In genomic region chr4:1754336-1754735, GRCh38 we compare ENCODE assay signal across 28 cellular contexts. TPM values are rescaled to one million over a fixed set of nuclear protein-coding genes. Genes with fewer than 3 reads are reported as not detected.
DNase-seq lines count a peak whose midpoint lies in the region; ATAC-seq, FAIRE-seq and TF ChIP-seq lines count a peak whose summit lies in the region.
"Had no signal": no experiment of that assay in that cellular context is flagged by ENCODE, and none has a peak within 500 bp of the region (broad histone marks: within the 10 kb centered on the region; RNA-seq: fewer than 3 reads in every experiment).

No MANE protein-coding gene starts in this region.

- H3K36me3 ChIP-seq in HepG2 (replicated peaks in 1 of 2; ENCODE audit: control insufficient read depth in 1 of 2, insufficient read depth in 2 of 2, low read length in 2 of 2) (no peaks in the 10 kb centered on the region), right lobe of liver (no peaks in the 10 kb centered on the region), RWPE2 (ENCODE audit: low read depth) (no peaks in the 10 kb centered on the region)
- H3K36me3 ChIP-seq: ascending aorta, BE2C, heart left ventricle, neutrophil, prostate gland had no signal

- intact Hi-C loops in HepG2 (cut with micrococcal nuclease; ENCODE audit: unreplicated experiment) = no loop called here
- intact Hi-C loops in right lobe of liver (cut with DNase I) = loop anchor here in 1 of 2 donors (5.0 to 10.0 kb wide), 2 partner anchors 53 to 140 kb away; no protein-coding TSS in a partner anchor

- ATAC-seq in HepG2 (peak; percentile 1), right lobe of liver (no peak), RWPE2 (ENCODE audit: low read depth) (peak; percentile 0; the same call in 1 of the 3 replicates), esophagus mucosa (peak; percentile 1)
- ATAC-seq in activated T-cell treated with anti-CD3 and anti-CD28 coated beads, Interleukin-2, amount 50 U/mL, for 72 hours (replicated peaks in 1 of 2) = no peak
- ATAC-seq: HCT116, heart left ventricle, left cardiac atrium, WTC11 had no signal

- H3K4me1 Mint-ChIP-seq in activated T-cell treated with anti-CD3 and anti-CD28 coated beads, Interleukin-2, amount 50 U/mL, for 72 hours (ENCODE audit: low read depth) = no peaks in the 10 kb centered on the region
- H3K4me1 Mint-ChIP-seq: activated naive CD8-positive, alpha-beta T cell treated with anti-CD3 and anti-CD28 coated beads for 36 hours; IgD-negative memory B cell; WTC11 had no signal

- H3K79me2 ChIP-seq in HepG2 (ENCODE audit: insufficient read depth, low read length) = no peaks in the 10 kb centered on the region

- peaks cover 95% of the 10 kb centered on the region for H3K4me1 ChIP-seq in HepG2 (ENCODE audit: insufficient read depth, low read length)
- no peaks in the 10 kb centered on the region for H3K4me1 ChIP-seq in right lobe of liver
- H3K4me1 ChIP-seq in RWPE2 (ENCODE audit: insufficient read depth, poor library complexity, severe bottlenecking) = peaks cover 26% of the 10 kb centered on the region
- H3K4me1 ChIP-seq: ascending aorta, prostate gland had no signal

- H3K9me3 Mint-ChIP-seq in activated T-cell treated with anti-CD3 and anti-CD28 coated beads, Interleukin-2, amount 50 U/mL, for 72 hours = no peaks in the 10 kb centered on the region
- H3K9me3 Mint-ChIP-seq: activated naive CD8-positive, alpha-beta T cell treated with anti-CD3 and anti-CD28 coated beads for 36 hours; IgD-negative memory B cell; WTC11 had no signal

- H3K4me2 ChIP-seq in HepG2 (ENCODE audit: low read depth, low read length) = peak overlapping the region; percentile 82

- H3K27me3 ChIP-seq in HepG2 (ENCODE audit: control insufficient read depth in 1 of 2, insufficient read depth in 2 of 2, low read length in 2 of 2) (no peaks in the 10 kb centered on the region; a peak in 1 of 5 replicates), right lobe of liver (no peaks in the 10 kb centered on the region), RWPE2 (ENCODE audit: insufficient read depth, poor library complexity, severe bottlenecking) (no peaks in the 10 kb centered on the region)
- H3K27me3 ChIP-seq: ascending aorta, BE2C, dorsolateral prefrontal cortex, heart left ventricle had no signal

- H3K36me3 Mint-ChIP-seq in activated T-cell treated with anti-CD3 and anti-CD28 coated beads, Interleukin-2, amount 50 U/mL, for 72 hours (ENCODE audit: insufficient read depth in 2 of 2) = no peaks in the 10 kb centered on the region
- H3K36me3 Mint-ChIP-seq: activated naive CD8-positive, alpha-beta T cell treated with anti-CD3 and anti-CD28 coated beads for 36 hours; IgD-negative memory B cell; WTC11 had no signal

- H2AFZ ChIP-seq in HepG2 (ENCODE audit: low read length) = no peak overlapping the region

- TF ChIP-seq POLR2A in HepG2 (IDR thresholded peaks at IDR 0.05; ENCODE audit: insufficient read depth in 1 of 2, low read depth in 2 of 2, low read length in 2 of 2) (no peak), right lobe of liver (IDR thresholded peaks at IDR 0.05) (no peak)

- peak overlapping the region; percentile 51; the same call in 1 of the 2 replicates for H3K9ac ChIP-seq in HepG2 (ENCODE audit: insufficient read depth, low read depth, low read length)

- no peak for TF ChIP-seq CTCF in HepG2 (CRISPR knock-in tag; IDR thresholded peaks at IDR 0.05)
- no peak for TF ChIP-seq CTCF in right lobe of liver (IDR thresholded peaks at IDR 0.05)
- TF ChIP-seq CTCF in RWPE2 (IDR thresholded peaks at IDR 0.05; ENCODE audit: poor library complexity, severe bottlenecking) = no peak

- no TSS peak for BruUV-seq in HepG2 (replicated peaks; lab: Mats Ljungman, UMichigan)

- H3K9me3 ChIP-seq in HepG2 (ENCODE audit: low read length) = no peaks in the 10 kb centered on the region
- no peaks in the 10 kb centered on the region for H3K9me3 ChIP-seq in right lobe of liver
- no peaks in the 10 kb centered on the region for H3K9me3 ChIP-seq in RWPE2 (ENCODE audit: severe bottlenecking)
- H3K9me3 ChIP-seq: ascending aorta, BE2C, Caco-2, heart left ventricle, neutrophil, prostate gland had no signal

- in situ Hi-C loops in HepG2 (cut with HindIII; ENCODE audit: extremely low pct_ligation_motif_present, low pct_unique_long_range_greater_than_20kb) = loop anchor here (10.0 kb wide), 1 partner anchor 50 kb away; no protein-coding TSS in a partner anchor

- H3K27ac Mint-ChIP-seq in activated T-cell treated with anti-CD3 and anti-CD28 coated beads, Interleukin-2, amount 50 U/mL, for 72 hours = no peak overlapping the region
- H3K27ac Mint-ChIP-seq: activated naive CD8-positive, alpha-beta T cell treated with anti-CD3 and anti-CD28 coated beads for 36 hours; IgD-negative memory B cell; WTC11 had no signal

- POLR2A ChIA-PET in HepG2 (lab: Yijun Ruan, JAX) = interaction anchor here (0.9 to 34.3 kb wide), 5 partner anchors 9 to 54 kb away, joined by 3 to 1258 read pairs (median 6); partner anchors contain the start of gene FGFR3

- 0% methylated on average over 2 of the region's 5 CpGs for WGBS in HepG2 (ENCODE audit: low lambda C conversion rate)
- no CpG with 5 or more reads among the region's 5 CpGs for WGBS in right lobe of liver (ENCODE audit: insufficient coverage, low coverage, low lambda C conversion rate, missing lambda C conversion rate)

- TF ChIP-seq RAD21 in HepG2 (CRISPR knock-in tag; IDR thresholded peaks at IDR 0.05) = no peak

- H3K4me3 ChIP-seq in HepG2 (replicated peaks in 1 of 3; ENCODE audit: insufficient read depth in 1 of 3, low read depth in 2 of 3, low read length in 3 of 3) (peak overlapping the region in 1 of 3 experiments; percentile 73; a peak in 1 of 6 replicates), right lobe of liver (no peak overlapping the region), RWPE2 (ENCODE audit: severe bottlenecking) (no peak overlapping the region)
- H3K4me3 ChIP-seq: ascending aorta, dorsolateral prefrontal cortex, heart left ventricle, prostate gland had no signal

- no peak for DNase-seq in HepG2 (ENCODE audit: low spot score)
- no peak for DNase-seq in right lobe of liver
- no peak for DNase-seq in RWPE2 (ENCODE audit: low spot score)
- DNase-seq in activated T-cell treated with anti-CD3 and anti-CD28 coated beads, Interleukin-2, amount 50 U/mL, for 72 hours = no peak
- DNase-seq in NCI-H510A treated with DMSO at 0.1 percent for 48 hours (lab: John Stamatoyannopoulos, UW) = no peak
- no peak for DNase-seq in NCI-H128 (lab: John Stamatoyannopoulos, UW; ENCODE audit: unreplicated experiment)
- no peak for DNase-seq in cerebellar nuclear complex (lab: John Stamatoyannopoulos, UW)
- DNase-seq: activated CD8-positive, alpha-beta memory T cell treated with anti-CD3 and anti-CD28 coated beads, Interleukin-2, amount 50 U/mL, for 48 hours; activated naive CD8-positive, alpha-beta T cell treated with anti-CD3 and anti-CD28 coated beads for 36 hours; BE2C; central memory CD4-positive, alpha-beta T cell; dorsolateral prefrontal cortex; heart left ventricle; left cardiac atrium; mammary epithelial cell; NCI-H1436; NCI-H2107; small intestine; stimulated activated CD4-positive, alpha-beta T cell treated with anti-CD3 and anti-CD28 coated beads, Interleukin-1b, Interleukin-23, amount 100 ng/mL, for 48 hours had no signal

- H4K20me1 ChIP-seq in HepG2 (ENCODE audit: insufficient read depth, low read length) = no peaks in the 10 kb centered on the region

- FAIRE-seq in HepG2 (lab: Jason Lieb, UNC) = no peak
- FAIRE-seq: endothelial cell of umbilical vein, small intestine had no signal

- no peak for TF ChIP-seq EP300 in HepG2 (IDR thresholded peaks at IDR 0.05; ENCODE audit: low read depth in 2 of 2, low read length in 2 of 2)
- no peak for TF ChIP-seq EP300 in HepG2 (CRISPR knock-in tag; IDR thresholded peaks at IDR 0.05; ENCODE audit: borderline replicate concordance)

- CTCF ChIA-PET in HepG2 (lab: Yijun Ruan, JAX; ENCODE audit: low intra/inter-chr PET ratio, low total read pairs) = interaction anchor here (2.9 kb wide), 1 partner anchor 56 kb away, joined by 22 read pairs; no protein-coding TSS in a partner anchor

- H3K27ac ChIP-seq in HepG2 (ENCODE audit: extremely low read length, insufficient read depth, low read length) = no peak overlapping the region
- H3K27ac ChIP-seq in right lobe of liver = no peak overlapping the region
- peak overlapping the region; percentile 72 for H3K27ac ChIP-seq in RWPE2 (ENCODE audit: poor library complexity, severe bottlenecking)
- H3K27ac ChIP-seq: ascending aorta, dorsolateral prefrontal cortex, heart left ventricle, neutrophil, prostate gland had no signal

- H3K27me3 Mint-ChIP-seq in activated T-cell treated with anti-CD3 and anti-CD28 coated beads, Interleukin-2, amount 50 U/mL, for 72 hours (ENCODE audit: low read depth) = no peaks in the 10 kb centered on the region
- H3K27me3 Mint-ChIP-seq: activated naive CD8-positive, alpha-beta T cell treated with anti-CD3 and anti-CD28 coated beads for 36 hours had no signal

- H3K4me3 Mint-ChIP-seq in activated T-cell treated with anti-CD3 and anti-CD28 coated beads, Interleukin-2, amount 50 U/mL, for 72 hours = no peak overlapping the region
- H3K4me3 Mint-ChIP-seq: activated naive CD8-positive, alpha-beta T cell treated with anti-CD3 and anti-CD28 coated beads for 36 hours; IgD-negative memory B cell; WTC11 had no signal

RNA-seq across cellular contexts. Expression of gene TACC3, which starts 33.0 kb away (rescaled TPM):
- 21.2 and 35.4 TPM in 2 replicates for total RNA-seq in HepG2 (2016; rRNA removed; fragmentation: Illumina TruSeq; extraction: Trizol)
- 9.8 and 10.0 TPM in 2 replicates for total RNA-seq in HepG2 (2016; cell fraction: cytosol; rRNA removed; fragmentation: Illumina TruSeq; extraction: Trizol; ENCODE audit: low read depth)
- 23.8 and 32.4 TPM in 2 replicates for total RNA-seq in HepG2 (2016; cell fraction: insoluble cytoplasmic fraction; rRNA removed; fragmentation: Illumina TruSeq; extraction: Trizol)
- total RNA-seq in HepG2 (2016; cell fraction: membrane; rRNA removed; fragmentation: Illumina TruSeq; extraction: Trizol) = 15.9 and 17.1 TPM in 2 replicates
- total RNA-seq in HepG2 (2016; cell fraction: nucleus; rRNA removed; fragmentation: Illumina TruSeq; extraction: Trizol) = 24.3 and 29.3 TPM in 2 replicates
- polyA plus RNA-seq in HepG2 (2011; rRNA removed) = 15.7 and 20.3 TPM in 2 replicates
- 8.7 and 16.8 TPM in 2 replicates for polyA plus RNA-seq in HepG2 (2011; cell fraction: cytosol; rRNA removed)
- 68.2 and 101 TPM in 2 replicates for polyA plus RNA-seq in HepG2 (2011; cell fraction: nucleus; rRNA removed)
- polyA plus RNA-seq in HepG2 (2012) = 16.3 and 27.3 TPM in 2 replicates
- 5.5 and 6.4 TPM in 2 replicates for polyA plus RNA-seq in HepG2 (2016; cell fraction: cytosol; fragmentation: Illumina TruSeq; extraction: Trizol; ENCODE audit: low read depth)
- polyA plus RNA-seq in HepG2 (2016; cell fraction: insoluble cytoplasmic fraction; fragmentation: Illumina TruSeq; extraction: Trizol; ENCODE audit: low read depth) = 59.5 and 79.8 TPM in 2 replicates
- polyA plus RNA-seq in HepG2 (2016; cell fraction: membrane; fragmentation: Illumina TruSeq; extraction: Trizol; ENCODE audit: low read depth) = 10.8 and 13.8 TPM in 2 replicates
- polyA plus RNA-seq in HepG2 (2016; cell fraction: nucleus; fragmentation: Illumina TruSeq; extraction: Trizol; ENCODE audit: insufficient read depth, low read depth) = 133 and 138 TPM in 2 replicates
- polyA minus RNA-seq in HepG2 (2011; rRNA and poly(A)+ RNA removed; ENCODE audit: low replicate concordance) = 12.7 and 22.2 TPM in 2 replicates
- 7.4 and 8.9 TPM in 2 replicates for polyA minus RNA-seq in HepG2 (2011; cell fraction: cytosol; rRNA and poly(A)+ RNA removed)
- 10.9 and 13.8 TPM in 2 replicates for polyA minus RNA-seq in HepG2 (2011; cell fraction: nucleus; rRNA and poly(A)+ RNA removed)
- total RNA-seq in right lobe of liver = 1 to 10 TPM; 2.2 to 5.7 (median 4.8) TPM
- 34.4 TPM for total RNA-seq in esophagus mucosa
- 100 to 1,000 TPM; 172 to 206 TPM for total RNA-seq in activated T-cell treated with anti-CD3 and anti-CD28 coated beads, Interleukin-2, amount 50 U/mL, for 72 hours

RNA-seq across cellular contexts. Expression of gene TMEM129, which starts 33.2 kb away (rescaled TPM):
- 15.5 and 25.8 TPM in 2 replicates for total RNA-seq in HepG2 (2016; rRNA removed; fragmentation: Illumina TruSeq; extraction: Trizol)
- 9.2 and 12.7 TPM in 2 replicates for total RNA-seq in HepG2 (2016; cell fraction: cytosol; rRNA removed; fragmentation: Illumina TruSeq; extraction: Trizol; ENCODE audit: low read depth)
- total RNA-seq in HepG2 (2016; cell fraction: insoluble cytoplasmic fraction; rRNA removed; fragmentation: Illumina TruSeq; extraction: Trizol) = 14.4 and 26.2 TPM in 2 replicates
- 28.5 and 34.5 TPM in 2 replicates for total RNA-seq in HepG2 (2016; cell fraction: membrane; rRNA removed; fragmentation: Illumina TruSeq; extraction: Trizol)
- total RNA-seq in HepG2 (2016; cell fraction: nucleus; rRNA removed; fragmentation: Illumina TruSeq; extraction: Trizol) = 20.4 and 23.0 TPM in 2 replicates
- 19.0 and 36.1 TPM in 2 replicates for polyA plus RNA-seq in HepG2 (2011; rRNA removed)
- 18.9 and 32.3 TPM in 2 replicates for polyA plus RNA-seq in HepG2 (2011; cell fraction: cytosol; rRNA removed)
- 79.1 and 84.6 TPM in 2 replicates for polyA plus RNA-seq in HepG2 (2011; cell fraction: nucleus; rRNA removed)
- polyA plus RNA-seq in HepG2 (2012) = 16.1 and 20.7 TPM in 2 replicates
- polyA plus RNA-seq in HepG2 (2016; cell fraction: cytosol; fragmentation: Illumina TruSeq; extraction: Trizol; ENCODE audit: low read depth) = 9.4 and 10.4 TPM in 2 replicates
- polyA plus RNA-seq in HepG2 (2016; cell fraction: insoluble cytoplasmic fraction; fragmentation: Illumina TruSeq; extraction: Trizol; ENCODE audit: low read depth) = 14.1 and 16.2 TPM in 2 replicates
- polyA plus RNA-seq in HepG2 (2016; cell fraction: membrane; fragmentation: Illumina TruSeq; extraction: Trizol; ENCODE audit: low read depth) = 21.6 and 23.3 TPM in 2 replicates
- 36.1 and 41.5 TPM in 2 replicates for polyA plus RNA-seq in HepG2 (2016; cell fraction: nucleus; fragmentation: Illumina TruSeq; extraction: Trizol; ENCODE audit: insufficient read depth, low read depth)
- polyA minus RNA-seq in HepG2 (2011; rRNA and poly(A)+ RNA removed; ENCODE audit: low replicate concordance) = 7.1 and 61.3 TPM in 2 replicates
- polyA minus RNA-seq in HepG2 (2011; cell fraction: cytosol; rRNA and poly(A)+ RNA removed) = 18.8 and 21.5 TPM in 2 replicates
- 6.4 and 8.5 TPM in 2 replicates for polyA minus RNA-seq in HepG2 (2011; cell fraction: nucleus; rRNA and poly(A)+ RNA removed)
- 10 to 100 TPM; 13.8 to 51.0 (median 25.4) TPM for total RNA-seq in right lobe of liver
- 25.5 TPM for total RNA-seq in esophagus mucosa
- 10 to 100 TPM; 20.4 to 22.1 TPM for total RNA-seq in activated T-cell treated with anti-CD3 and anti-CD28 coated beads, Interleukin-2, amount 50 U/mL, for 72 hours

RNA-seq across cellular contexts. Expression of gene FGFR3, which starts 38.8 kb away (rescaled TPM):
- total RNA-seq in HepG2 (2016; rRNA removed; fragmentation: Illumina TruSeq; extraction: Trizol) = 40.2 and 103 TPM in 2 replicates
- 18.3 and 22.4 TPM in 2 replicates for total RNA-seq in HepG2 (2016; cell fraction: cytosol; rRNA removed; fragmentation: Illumina TruSeq; extraction: Trizol; ENCODE audit: low read depth)
- 38.7 and 106 TPM in 2 replicates for total RNA-seq in HepG2 (2016; cell fraction: insoluble cytoplasmic fraction; rRNA removed; fragmentation: Illumina TruSeq; extraction: Trizol)
- total RNA-seq in HepG2 (2016; cell fraction: membrane; rRNA removed; fragmentation: Illumina TruSeq; extraction: Trizol) = 39.4 and 45.4 TPM in 2 replicates
- 114 and 144 TPM in 2 replicates for total RNA-seq in HepG2 (2016; cell fraction: nucleus; rRNA removed; fragmentation: Illumina TruSeq; extraction: Trizol)
- 109 and 159 TPM in 2 replicates for polyA plus RNA-seq in HepG2 (2011; rRNA removed)
- 87.8 and 132 TPM in 2 replicates for polyA plus RNA-seq in HepG2 (2011; cell fraction: cytosol; rRNA removed)
- polyA plus RNA-seq in HepG2 (2011; cell fraction: nucleus; rRNA removed) = 914 and 1,354 TPM in 2 replicates
- polyA plus RNA-seq in HepG2 (2012) = 127 and 140 TPM in 2 replicates
- 6.7 and 7.6 TPM in 2 replicates for polyA plus RNA-seq in HepG2 (2016; cell fraction: cytosol; fragmentation: Illumina TruSeq; extraction: Trizol; ENCODE audit: low read depth)
- 36.5 and 42.1 TPM in 2 replicates for polyA plus RNA-seq in HepG2 (2016; cell fraction: insoluble cytoplasmic fraction; fragmentation: Illumina TruSeq; extraction: Trizol; ENCODE audit: low read depth)
- polyA plus RNA-seq in HepG2 (2016; cell fraction: membrane; fragmentation: Illumina TruSeq; extraction: Trizol; ENCODE audit: low read depth) = 24.3 and 24.6 TPM in 2 replicates
- polyA plus RNA-seq in HepG2 (2016; cell fraction: nucleus; fragmentation: Illumina TruSeq; extraction: Trizol; ENCODE audit: insufficient read depth, low read depth) = 393 and 407 TPM in 2 replicates
- 7.3 and 222 TPM in 2 replicates for polyA minus RNA-seq in HepG2 (2011; rRNA and poly(A)+ RNA removed; ENCODE audit: low replicate concordance)
- polyA minus RNA-seq in HepG2 (2011; cell fraction: cytosol; rRNA and poly(A)+ RNA removed) = 97.8 and 100 TPM in 2 replicates
- polyA minus RNA-seq in HepG2 (2011; cell fraction: nucleus; rRNA and poly(A)+ RNA removed) = 130 and 153 TPM in 2 replicates
- total RNA-seq in right lobe of liver = 10 to 100 TPM; 14.3 to 30.0 (median 25.7) TPM
- total RNA-seq in esophagus mucosa = 150 TPM
- total RNA-seq in activated T-cell treated with anti-CD3 and anti-CD28 coated beads, Interleukin-2, amount 50 U/mL, for 72 hours = under 1 TPM in 1 of 2 donors, not detected in 1; 0.36 TPM
- total RNA-seq: activated naive CD8-positive, alpha-beta T cell treated with anti-CD3 and anti-CD28 coated beads for 36 hours had no signal

RNA-seq across cellular contexts. Expression of gene SLBP, which starts 42.2 kb away (rescaled TPM):
- total RNA-seq in HepG2 (2016; rRNA removed; fragmentation: Illumina TruSeq; extraction: Trizol) (104 and 131 TPM in 2 replicates), right lobe of liver (10 to 100 TPM; 13.1 to 30.8 (median 14.7) TPM), esophagus mucosa (31.3 TPM)
- 19.5 and 20.5 TPM in 2 replicates for total RNA-seq in HepG2 (2016; cell fraction: cytosol; rRNA removed; fragmentation: Illumina TruSeq; extraction: Trizol; ENCODE audit: low read depth)
- total RNA-seq in HepG2 (2016; cell fraction: insoluble cytoplasmic fraction; rRNA removed; fragmentation: Illumina TruSeq; extraction: Trizol) = 103 and 128 TPM in 2 replicates
- 43.3 and 44.2 TPM in 2 replicates for total RNA-seq in HepG2 (2016; cell fraction: membrane; rRNA removed; fragmentation: Illumina TruSeq; extraction: Trizol)
- 39.3 and 41.5 TPM in 2 replicates for total RNA-seq in HepG2 (2016; cell fraction: nucleus; rRNA removed; fragmentation: Illumina TruSeq; extraction: Trizol)
- 29.8 and 43.9 TPM in 2 replicates for polyA plus RNA-seq in HepG2 (2011; rRNA removed)
- 22.0 and 30.6 TPM in 2 replicates for polyA plus RNA-seq in HepG2 (2011; cell fraction: cytosol; rRNA removed)
- polyA plus RNA-seq in HepG2 (2011; cell fraction: nucleus; rRNA removed) = 12.8 and 13.8 TPM in 2 replicates
- 30.0 and 43.7 TPM in 2 replicates for polyA plus RNA-seq in HepG2 (2012)
- 10.3 and 11.7 TPM in 2 replicates for polyA plus RNA-seq in HepG2 (2016; cell fraction: cytosol; fragmentation: Illumina TruSeq; extraction: Trizol; ENCODE audit: low read depth)
- polyA plus RNA-seq in HepG2 (2016; cell fraction: insoluble cytoplasmic fraction; fragmentation: Illumina TruSeq; extraction: Trizol; ENCODE audit: low read depth) = 140 and 142 TPM in 2 replicates
- polyA plus RNA-seq in HepG2 (2016; cell fraction: membrane; fragmentation: Illumina TruSeq; extraction: Trizol; ENCODE audit: low read depth) = 24.5 and 24.6 TPM in 2 replicates
- 69.4 and 73.3 TPM in 2 replicates for polyA plus RNA-seq in HepG2 (2016; cell fraction: nucleus; fragmentation: Illumina TruSeq; extraction: Trizol; ENCODE audit: insufficient read depth, low read depth)
- polyA minus RNA-seq in HepG2 (2011; rRNA and poly(A)+ RNA removed; ENCODE audit: low replicate concordance) = 12.5 and 24.7 TPM in 2 replicates
- 19.7 and 22.7 TPM in 2 replicates for polyA minus RNA-seq in HepG2 (2011; cell fraction: cytosol; rRNA and poly(A)+ RNA removed)
- 10.8 and 13.7 TPM in 2 replicates for polyA minus RNA-seq in HepG2 (2011; cell fraction: nucleus; rRNA and poly(A)+ RNA removed)
- 10 to 100 TPM; 56.4 to 63.1 TPM for total RNA-seq in activated T-cell treated with anti-CD3 and anti-CD28 coated beads, Interleukin-2, amount 50 U/mL, for 72 hours

Comparison
In these comparisons a context has a peak if more than half of its experiments do, and no peak if none do; other contexts are left out.
1. ATAC-seq: peak in HepG2 (single experiment), RWPE2 (single experiment) and esophagus mucosa (single experiment); none in right lobe of liver (0 of 4) and activated T-cell treated with anti-CD3 and anti-CD28 coated beads, Interleukin-2, amount 50 U/mL, for 72 hours (0 of 2).
2. RNA of gene FGFR3, which starts 38.8 kb away (total RNA-seq): 150 TPM in esophagus mucosa (single experiment), 18.3 to 144 TPM in HepG2 and 14.3 to 30.0 TPM in right lobe of liver; 0.36 TPM in activated T-cell treated with anti-CD3 and anti-CD28 coated beads, Interleukin-2, amount 50 U/mL, for 72 hours; every median in the first group is over 10 times any median in the second.